25 cellular contexts compared by ENCODE assay signal in the genomic region with DNA sequence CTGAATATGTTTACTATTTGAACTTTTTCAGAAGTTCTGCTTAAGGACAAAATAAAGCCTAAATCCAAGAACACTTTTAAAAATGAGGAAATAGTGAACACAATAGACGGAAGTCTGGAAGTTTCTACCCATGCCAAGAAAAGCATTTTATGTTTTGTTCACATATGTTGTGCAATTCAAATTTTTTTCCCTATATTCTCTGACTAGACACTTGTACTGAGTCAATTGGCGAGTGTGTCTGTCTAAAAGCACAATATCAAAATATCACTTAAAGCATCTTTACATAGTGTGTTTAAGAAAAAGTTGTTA. TPM values are rescaled to one million over a fixed set of nuclear protein-coding genes. Genes with fewer than 3 reads are reported as not detected.
"Had no signal": no experiment of that assay in that cellular context is flagged by ENCODE, and none has a peak within 500 bp of the region (broad histone marks: within the 10 kb centered on the region; RNA-seq: fewer than 3 reads in every experiment).

No MANE protein-coding gene starts in this region.

- H3K4me3 ChIP-seq: breast epithelium, colonic mucosa, mucosa of descending colon, upper lobe of left lung had no signal

- H3K4me1 ChIP-seq: breast epithelium, colonic mucosa, parathyroid adenoma, upper lobe of left lung had no signal

- H3K27me3 ChIP-seq: breast epithelium, colonic mucosa, upper lobe of left lung had no signal

- DNase-seq: activated CD8-positive, alpha-beta memory T cell treated with anti-CD3 and anti-CD28 coated beads, Interleukin-2, amount 50 U/mL, for 4 hours; activated naive CD4-positive, alpha-beta T cell; activated naive CD8-positive, alpha-beta T cell treated with anti-CD3 and anti-CD28 coated beads for 36 hours; activated T-cell treated with anti-CD3 and anti-CD28 coated beads, Interleukin-2, amount 50 U/mL, for 24 hours; amniotic stem cell; colonic mucosa; hypothalamus; mesendoderm; mucosa of descending colon; nephron progenitor cell; stimulated activated CD4-positive, alpha-beta T cell treated with anti-CD3 and anti-CD28 coated beads, Interleukin-4, amount 100 ng/mL, for 1 hour; stimulated activated naive CD4-positive, alpha-beta T cell treated with Interleukin-2 at 50 U/mL for 16 hours; T-helper 1 cell; upper lobe of left lung had no signal

- H3K4me3 Mint-ChIP-seq: activated naive CD8-positive, alpha-beta T cell treated with anti-CD3 and anti-CD28 coated beads for 36 hours; activated T-cell treated with anti-CD3 and anti-CD28 coated beads, Interleukin-2, amount 50 U/mL, for 24 hours; endodermal cell; nephron progenitor cell; WTC11 had no signal

- H3K9me3 ChIP-seq: breast epithelium, colonic mucosa, mucosa of descending colon, upper lobe of left lung had no signal

- H3K27me3 Mint-ChIP-seq: activated naive CD8-positive, alpha-beta T cell treated with anti-CD3 and anti-CD28 coated beads for 36 hours; activated T-cell treated with anti-CD3 and anti-CD28 coated beads, Interleukin-2, amount 50 U/mL, for 24 hours had no signal

- H3K27ac ChIP-seq: colonic mucosa, parathyroid adenoma, upper lobe of left lung had no signal

- H3K36me3 ChIP-seq: breast epithelium, colonic mucosa had no signal

- H3K9me3 Mint-ChIP-seq: activated naive CD8-positive, alpha-beta T cell treated with anti-CD3 and anti-CD28 coated beads for 36 hours; activated T-cell treated with anti-CD3 and anti-CD28 coated beads, Interleukin-2, amount 50 U/mL, for 24 hours; activated T-helper 2 cell treated with anti-CD3 and anti-CD28 coated beads, Interferon-gamma antibody, Interleukin-2, Interleukin-4, amounts not matched to agents 10 μg/mL and 5 μg/mL and 100 μg/mL, durations not matched to agents 14 hours and 24 hours and 36 hours; endodermal cell; nephron progenitor cell had no signal

- ATAC-seq: mucosa of descending colon, WTC11 had no signal

- H3K27ac Mint-ChIP-seq: activated naive CD8-positive, alpha-beta T cell treated with anti-CD3 and anti-CD28 coated beads for 36 hours; activated T-cell treated with anti-CD3 and anti-CD28 coated beads, Interleukin-2, amount 50 U/mL, for 24 hours; activated T-helper 2 cell treated with anti-CD3 and anti-CD28 coated beads, Interferon-gamma antibody, Interleukin-2, Interleukin-4, amounts not matched to agents 10 μg/mL and 5 μg/mL and 100 μg/mL, durations not matched to agents 14 hours and 24 hours and 36 hours; endodermal cell; nephron progenitor cell; WTC11 had no signal

- H3K4me1 Mint-ChIP-seq: activated naive CD8-positive, alpha-beta T cell treated with anti-CD3 and anti-CD28 coated beads for 36 hours; endodermal cell; nephron progenitor cell; WTC11 had no signal

RNA-seq across cellular contexts. Expression of a gene that starts 37.0 kb away (rescaled TPM):
- total RNA-seq: activated naive CD8-positive, alpha-beta T cell treated with anti-CD3 and anti-CD28 coated beads for 36 hours; activated T-helper 2 cell treated with anti-CD3 and anti-CD28 coated beads, Interferon-gamma antibody, Interleukin-2, Interleukin-4, amounts not matched to agents 10 μg/mL and 5 μg/mL and 100 μg/mL, durations not matched to agents 14 hours and 24 hours and 36 hours; breast epithelium; colonic mucosa; endodermal cell; epithelial cell of proximal tubule; fibroblast of lung; frontal cortex; liver; mucosa of descending colon; renal cortical epithelial cell; subcutaneous adipose tissue; upper lobe of left lung; WTC11 had no signal
- polyA plus RNA-seq: fibroblast of lung, liver had no signal

RNA-seq across cellular contexts. Expression of a gene that starts 55.4 kb away (rescaled TPM):
- total RNA-seq: activated naive CD8-positive, alpha-beta T cell treated with anti-CD3 and anti-CD28 coated beads for 36 hours; activated T-helper 2 cell treated with anti-CD3 and anti-CD28 coated beads, Interferon-gamma antibody, Interleukin-2, Interleukin-4, amounts not matched to agents 10 μg/mL and 5 μg/mL and 100 μg/mL, durations not matched to agents 14 hours and 24 hours and 36 hours; endodermal cell; epithelial cell of proximal tubule; fibroblast of lung; frontal cortex; renal cortical epithelial cell; subcutaneous adipose tissue; WTC11 had no signal
- polyA plus RNA-seq: fibroblast of lung, liver had no signal
